8 cellular contexts compared by ENCODE assay signal in genomic region chr19:9011875-9012274, GRCh38. TPM values are rescaled to one million over a fixed set of nuclear protein-coding genes. Genes with fewer than 3 reads are reported as not detected.
"Had no signal": no experiment of that assay in that cellular context is flagged by ENCODE, and none has a peak within 500 bp of the region (broad histone marks: within the 10 kb centered on the region; RNA-seq: fewer than 3 reads in every experiment).

No MANE protein-coding gene starts in this region.

- FAIRE-seq: H1, H54, HTR-8/SVneo had no signal

- H3K27ac ChIP-seq: GM23248 had no signal

- DNase-seq: GM23248, H9, HCEC 1CT, IMR-90, KBM-7 had no signal

- H3K4me3 Mint-ChIP-seq: H9 had no signal

- H2AFZ ChIP-seq: GM23248 had no signal

- H3K9ac ChIP-seq: GM23248 had no signal

- H3K4me3 ChIP-seq: GM23248 had no signal

RNA-seq across cellular contexts. Expression of gene MUC16, which starts 1.7 kb away (rescaled TPM):
- total RNA-seq: GM23248, IMR-90 had no signal
- polyA plus RNA-seq: GM23248, IMR-90 had no signal
